In genomic region chr21:43918385-43918947, GRCh38 we compare ENCODE assay signal across 15 cellular contexts. TPM values are rescaled to one million over a fixed set of nuclear protein-coding genes. Genes with fewer than 3 reads are reported as not detected.
DNase-seq lines count a peak whose midpoint lies in the region; ATAC-seq and TF ChIP-seq lines count a peak whose summit lies in the region.
"Had no signal": no experiment of that assay in that cellular context is flagged by ENCODE, and none has a peak within 500 bp of the region (broad histone marks: within the 10 kb centered on the region; RNA-seq: fewer than 3 reads in every experiment).

No MANE protein-coding gene starts in this region.

- H3K9me2 ChIP-seq in Loucy (replicated peaks; ENCODE audit: low read depth, low read length): no peaks in the 10 kb centered on the region

- peaks cover 6% of the 10 kb centered on the region; the same call in 1 of the 2 replicates for H3F3A ChIP-seq in Loucy (ENCODE audit: low read depth)

- H3K4me1 ChIP-seq in Loucy (ENCODE audit: insufficient read depth, low read length, poor library complexity, severe bottlenecking) (peaks cover 30% of the 10 kb centered on the region), uterus (peaks cover 0 to 9% of the 10 kb centered on the region in 2 donors)

- CTCF ChIA-PET in activated naive CD4-positive, alpha-beta T cell treated with anti-CD3 and anti-CD28 coated beads, Interleukin-2, amount 10 ng/mL, durations not matched to agents 7 days and 5 days (lab: Charles Lee): interaction anchor here (0.9 to 1.2 kb wide), 4 partner anchors 10 to 108 kb away, joined by 3 to 6 read pairs (median 4); no protein-coding TSS in a partner anchor

- no peak for TF ChIP-seq POLR2A in uterus (IDR thresholded peaks at IDR 0.05)

- no peak overlapping the region for H2AFZ ChIP-seq in Loucy (ENCODE audit: low read length)
- H2AFZ ChIP-seq: GM23338 had no signal

- H3K27ac ChIP-seq in uterus: no peak overlapping the region
- H3K27ac ChIP-seq: cardiac muscle cell, vagina had no signal

- no peaks in the 10 kb centered on the region for H3K27me3 ChIP-seq in Loucy (ENCODE audit: insufficient read depth, low read length, poor library complexity, severe bottlenecking)
- H3K27me3 ChIP-seq in uterus: no peaks in the 10 kb centered on the region
- H3K27me3 ChIP-seq: cardiac muscle cell, MG63, vagina had no signal

- peaks cover 70% of the 10 kb centered on the region for H3K79me2 ChIP-seq in Loucy (ENCODE audit: insufficient read depth, low read length)

- no peak for ATAC-seq in effector memory CD8-positive, alpha-beta T cell (replicated peaks)
- ATAC-seq in stimulated activated effector memory CD8-positive, alpha-beta T cell treated with anti-CD3 and anti-CD28 coated beads, Interleukin-12 subunit alpha, Interleukin-12 subunit beta, amount 100 ng/mL, for 72 hours: no peak
- ATAC-seq in GM18873 (IDR thresholded peaks at IDR 0.05; ENCODE audit: low FRiP score, unreplicated experiment): no peak
- ATAC-seq: GM23338 had no signal

- H3K36me3 ChIP-seq in Loucy (ENCODE audit: insufficient read depth, low read length) (no peaks in the 10 kb centered on the region; the same call in 1 of the 2 replicates), uterus (no peaks in the 10 kb centered on the region)
- H3K36me3 ChIP-seq: cardiac muscle cell, vagina had no signal

- H3K9ac ChIP-seq in Loucy (ENCODE audit: low read depth, low read length, poor library complexity, severe bottlenecking): no peak overlapping the region

- H3K27ac Mint-ChIP-seq in activated naive CD4-positive, alpha-beta T cell treated with anti-CD3 and anti-CD28 coated beads, Interleukin-2, amount 10 ng/mL, durations not matched to agents 7 days and 5 days: peak overlapping the region; percentile 79
- H3K27ac Mint-ChIP-seq in effector memory CD8-positive, alpha-beta T cell: peak overlapping the region; percentile 78 to 92
- H3K27ac Mint-ChIP-seq in stimulated activated effector memory CD8-positive, alpha-beta T cell treated with anti-CD3 and anti-CD28 coated beads, Interleukin-12 subunit alpha, Interleukin-12 subunit beta, amount 100 ng/mL, for 72 hours: peak overlapping the region; percentile 80
- H3K27ac Mint-ChIP-seq: endodermal cell, GM23338 had no signal

- intact Hi-C loops in uterus (cut with DNase I; ENCODE audit: low total_unique reads): no loop called here

- no peak for DNase-seq in activated naive CD4-positive, alpha-beta T cell treated with anti-CD3 and anti-CD28 coated beads, Interleukin-2, amount 10 ng/mL, durations not matched to agents 7 days and 5 days
- no peak for DNase-seq in activated naive CD4-positive, alpha-beta T cell (lab: John Stamatoyannopoulos, UW)
- DNase-seq in effector memory CD8-positive, alpha-beta T cell: no peak
- DNase-seq in stimulated activated effector memory CD8-positive, alpha-beta T cell treated with anti-CD3 and anti-CD28 coated beads, Interleukin-12 subunit alpha, Interleukin-12 subunit beta, amount 100 ng/mL, for 72 hours (ENCODE audit: low spot score in 2 of 2): no peak
- DNase-seq in uterus (no peak), AG08395 (ENCODE audit: low spot score) (no peak)
- DNase-seq: endodermal cell; MG63; NK-92 treated with Interleukin-12 subunit alpha and Interleukin-12 subunit beta, amount 100 ng/mL, for 24 hours; stimulated activated naive CD4-positive, alpha-beta T cell had no signal

- peaks cover 81% of the 10 kb centered on the region for H3K4me1 Mint-ChIP-seq in activated naive CD4-positive, alpha-beta T cell treated with anti-CD3 and anti-CD28 coated beads, Interleukin-2, amount 10 ng/mL, durations not matched to agents 7 days and 5 days
- peaks cover 48 to 58% of the 10 kb centered on the region in 2 donors for H3K4me1 Mint-ChIP-seq in effector memory CD8-positive, alpha-beta T cell (ENCODE audit: low read depth in 2 of 2)
- peaks cover 74% of the 10 kb centered on the region for H3K4me1 Mint-ChIP-seq in stimulated activated effector memory CD8-positive, alpha-beta T cell treated with anti-CD3 and anti-CD28 coated beads, Interleukin-12 subunit alpha, Interleukin-12 subunit beta, amount 100 ng/mL, for 72 hours

- no peaks in the 10 kb centered on the region for H3K9me3 Mint-ChIP-seq in activated naive CD4-positive, alpha-beta T cell treated with anti-CD3 and anti-CD28 coated beads, Interleukin-2, amount 10 ng/mL, durations not matched to agents 7 days and 5 days
- no peaks in the 10 kb centered on the region for H3K9me3 Mint-ChIP-seq in effector memory CD8-positive, alpha-beta T cell
- no peaks in the 10 kb centered on the region for H3K9me3 Mint-ChIP-seq in stimulated activated effector memory CD8-positive, alpha-beta T cell treated with anti-CD3 and anti-CD28 coated beads, Interleukin-12 subunit alpha, Interleukin-12 subunit beta, amount 100 ng/mL, for 72 hours
- H3K9me3 Mint-ChIP-seq: GM23338 had no signal

- H3K4me3 ChIP-seq in Loucy (ENCODE audit: low read length, poor library complexity, severe bottlenecking) (no peak overlapping the region), uterus (no peak overlapping the region)
- H3K4me3 ChIP-seq: cardiac muscle cell, GM23338, MG63, vagina had no signal

- TF ChIP-seq CTCF in Loucy (conservative IDR thresholded peaks at IDR 0.05; ENCODE audit: low read length) (no peak), uterus (IDR thresholded peaks at IDR 0.05) (no peak)

- H3K4me3 Mint-ChIP-seq in activated naive CD4-positive, alpha-beta T cell treated with anti-CD3 and anti-CD28 coated beads, Interleukin-2, amount 10 ng/mL, durations not matched to agents 7 days and 5 days: peak overlapping the region; percentile 64
- peak overlapping the region; percentile 76 to 77 for H3K4me3 Mint-ChIP-seq in effector memory CD8-positive, alpha-beta T cell
- peak overlapping the region; percentile 78 for H3K4me3 Mint-ChIP-seq in stimulated activated effector memory CD8-positive, alpha-beta T cell treated with anti-CD3 and anti-CD28 coated beads, Interleukin-12 subunit alpha, Interleukin-12 subunit beta, amount 100 ng/mL, for 72 hours
- H3K4me3 Mint-ChIP-seq: endodermal cell, GM23338 had no signal

- no peaks in the 10 kb centered on the region for H3K9me3 ChIP-seq in Loucy (ENCODE audit: insufficient read depth, low read depth, low read length)
- H3K9me3 ChIP-seq in uterus: no peaks in the 10 kb centered on the region
- H3K9me3 ChIP-seq: MG63, vagina had no signal

- peaks cover 9% of the 10 kb centered on the region for H3K36me3 Mint-ChIP-seq in activated naive CD4-positive, alpha-beta T cell treated with anti-CD3 and anti-CD28 coated beads, Interleukin-2, amount 10 ng/mL, durations not matched to agents 7 days and 5 days
- H3K36me3 Mint-ChIP-seq in effector memory CD8-positive, alpha-beta T cell (ENCODE audit: insufficient read depth): peaks cover 38% of the 10 kb centered on the region
- peaks cover 15% of the 10 kb centered on the region for H3K36me3 Mint-ChIP-seq in stimulated activated effector memory CD8-positive, alpha-beta T cell treated with anti-CD3 and anti-CD28 coated beads, Interleukin-12 subunit alpha, Interleukin-12 subunit beta, amount 100 ng/mL, for 72 hours

- H3K4me2 ChIP-seq in Loucy (ENCODE audit: low read depth, low read length, poor library complexity, severe bottlenecking): peak overlapping the region; percentile 94
- H3K4me2 ChIP-seq: GM23338 had no signal

- H3K27me3 Mint-ChIP-seq in activated naive CD4-positive, alpha-beta T cell treated with anti-CD3 and anti-CD28 coated beads, Interleukin-2, amount 10 ng/mL, durations not matched to agents 7 days and 5 days: peaks cover 5% of the 10 kb centered on the region
- no peaks in the 10 kb centered on the region for H3K27me3 Mint-ChIP-seq in effector memory CD8-positive, alpha-beta T cell

- peaks cover 8% of the 10 kb centered on the region for H4K20me1 ChIP-seq in Loucy (ENCODE audit: insufficient read depth, low read length, poor library complexity, severe bottlenecking)

RNA-seq across cellular contexts. Expression of gene AGPAT3, which starts 53.4 kb away (rescaled TPM):
- total RNA-seq in uterus: 10 to 100 TPM in 3 of 4 donors, 1 to 10 TPM in 1; 6.8 to 43.4 (median 28.4) TPM
